Comparison of ENCODE assay signal across 18 cellular contexts in the genomic region with DNA sequence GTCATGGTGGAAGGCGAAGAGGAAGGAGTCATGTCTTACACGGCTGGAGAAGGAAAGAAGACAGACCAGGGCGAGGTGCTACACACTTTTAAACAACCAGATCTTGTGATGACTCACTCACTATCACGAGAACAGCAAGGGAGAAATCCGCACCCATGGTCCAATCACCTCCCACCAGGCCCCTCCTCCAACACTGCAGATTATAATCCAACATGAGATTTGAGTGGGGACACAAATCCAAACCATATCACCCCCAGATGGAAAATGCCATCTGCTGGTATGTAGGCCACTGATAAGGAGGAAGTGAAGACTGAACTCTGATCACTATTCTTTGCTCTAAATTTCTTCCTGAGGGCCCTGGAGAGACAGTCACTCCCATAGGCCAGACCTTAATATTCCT. TPM values are rescaled to one million over a fixed set of nuclear protein-coding genes. Genes with fewer than 3 reads are reported as not detected.
"Had no signal": no experiment of that assay in that cellular context is flagged by ENCODE, and none has a peak within 500 bp of the region (broad histone marks: within the 10 kb centered on the region; RNA-seq: fewer than 3 reads in every experiment).

No MANE protein-coding gene starts in this region.

- H3K36me3 ChIP-seq: brain microvascular endothelial cell, thyroid gland, uterus, WERI-Rb-1 had no signal

- H3K4me3 ChIP-seq: skin epidermis, thyroid gland, uterus had no signal

- H3K27ac ChIP-seq: brain microvascular endothelial cell, skin epidermis, thyroid gland, uterus, WERI-Rb-1 had no signal

- H3K27me3 ChIP-seq: brain microvascular endothelial cell, thyroid gland, uterus had no signal

- DNase-seq: activated CD4-positive, alpha-beta T cell treated with anti-CD3 and anti-CD28 coated beads, Interleukin-2, amount 10 ng/mL, durations not matched to agents 24 days and 14 days; activated effector memory CD4-positive, alpha-beta T cell treated with Interleukin-2 at 50 U/mL for 16 hours; activated T-cell treated with anti-CD3 and anti-CD28 coated beads for 4 hours; brain microvascular endothelial cell; cerebellar nuclear complex; hypothalamus; stimulated activated CD4-positive, alpha-beta T cell treated with anti-CD3 and anti-CD28 coated beads, Interleukin-4, amount 100 ng/mL, for 4 hours; thyroid gland; uterus; WERI-Rb-1 had no signal

- H3K27me3 Mint-ChIP-seq: activated naive CD8-positive, alpha-beta T cell had no signal

- H3K27ac Mint-ChIP-seq: activated CD4-positive, alpha-beta T cell treated with anti-CD3 and anti-CD28 coated beads, Interleukin-2, amount 10 ng/mL, durations not matched to agents 24 days and 14 days; activated naive CD8-positive, alpha-beta T cell; T-helper 2 cell treated with Interferon-gamma antibody and Interleukin-4, amounts not matched to agents 5 μg/mL and 100 μg/mL, for 36 hours had no signal

- H3K36me3 Mint-ChIP-seq: activated naive CD8-positive, alpha-beta T cell had no signal

- H3K4me3 Mint-ChIP-seq: activated CD4-positive, alpha-beta T cell treated with anti-CD3 and anti-CD28 coated beads, Interleukin-2, amount 10 ng/mL, durations not matched to agents 24 days and 14 days; activated naive CD8-positive, alpha-beta T cell; T-helper 2 cell treated with Interferon-gamma antibody and Interleukin-4, amounts not matched to agents 5 μg/mL and 100 μg/mL, for 36 hours had no signal

- H3K9me3 ChIP-seq: thyroid gland, uterus had no signal

- H3K9me3 Mint-ChIP-seq: T-helper 2 cell treated with Interferon-gamma antibody and Interleukin-4, amounts not matched to agents 5 μg/mL and 100 μg/mL, for 36 hours had no signal

- H3K4me1 ChIP-seq: thyroid gland, uterus had no signal

RNA-seq across cellular contexts. Expression of gene ITGAD, which starts 45.7 kb away (rescaled TPM):
- total RNA-seq: activated CD4-positive, alpha-beta T cell treated with anti-CD3 and anti-CD28 coated beads, Interleukin-2, amount 10 ng/mL, durations not matched to agents 24 days and 14 days; activated CD8-positive, alpha-beta memory T cell treated with anti-CD3 and anti-CD28 coated beads for 36 hours; dermis microvascular lymphatic vessel endothelial cell; glomerular endothelial cell; lower leg skin; myocyte; thyroid gland had no signal
